Comparison of ENCODE assay signal across 9 cellular contexts in genomic region chr10:115417585-115418265, GRCh38.
DNase-seq lines count a peak whose midpoint lies in the region; ATAC-seq and TF ChIP-seq lines count a peak whose summit lies in the region.
"Had no signal": no experiment of that assay in that cellular context is flagged by ENCODE, and none has a peak within 500 bp of the region (broad histone marks: within the 10 kb centered on the region; RNA-seq: fewer than 3 reads in every experiment).

No MANE protein-coding gene starts in this region.

- TF ChIP-seq CTCF in choroid plexus epithelial cell (conservative IDR thresholded peaks at IDR 0.05; ENCODE audit: low read depth, low read length) (peak; percentile 96), osteocyte (IDR thresholded peaks at IDR 0.05) (peak; percentile 86)

- H3K27me3 Mint-ChIP-seq in osteocyte (ENCODE audit: unreplicated experiment), result no peaks in the 10 kb centered on the region
- no peaks in the 10 kb centered on the region for H3K27me3 Mint-ChIP-seq in activated naive CD4-positive, alpha-beta T cell treated with anti-CD3 and anti-CD28 coated beads, Interleukin-2, amount 10 ng/mL, durations not matched to agents 7 days and 5 days

- no peaks in the 10 kb centered on the region for H3K4me1 Mint-ChIP-seq in osteocyte (ENCODE audit: unreplicated experiment)
- no peaks in the 10 kb centered on the region for H3K4me1 Mint-ChIP-seq in activated naive CD4-positive, alpha-beta T cell treated with anti-CD3 and anti-CD28 coated beads, Interleukin-2, amount 10 ng/mL, durations not matched to agents 7 days and 5 days
- H3K4me1 Mint-ChIP-seq: naive B cell had no signal

- CTCF ChIA-PET in activated naive CD4-positive, alpha-beta T cell treated with anti-CD3 and anti-CD28 coated beads, Interleukin-2, amount 10 ng/mL, durations not matched to agents 7 days and 5 days (lab: Charles Lee), result no interaction called here

- peak; percentile 73 for ATAC-seq in GM18520 (IDR thresholded peaks at IDR 0.05; ENCODE audit: unreplicated experiment)
- peak; percentile 99 for ATAC-seq in HG02885 (IDR thresholded peaks at IDR 0.05; ENCODE audit: poor library complexity, unreplicated experiment)

- H3K4me3 ChIP-seq in choroid plexus epithelial cell (ENCODE audit: low read depth, low read length), result no peak overlapping the region

- H3K27ac Mint-ChIP-seq in osteocyte (ENCODE audit: unreplicated experiment), result no peak overlapping the region
- H3K27ac Mint-ChIP-seq in activated naive CD4-positive, alpha-beta T cell treated with anti-CD3 and anti-CD28 coated beads, Interleukin-2, amount 10 ng/mL, durations not matched to agents 7 days and 5 days, result no peak overlapping the region
- H3K27ac Mint-ChIP-seq: naive B cell had no signal

- H3K4me3 Mint-ChIP-seq in osteocyte (ENCODE audit: unreplicated experiment), result no peak overlapping the region
- H3K4me3 Mint-ChIP-seq in activated naive CD4-positive, alpha-beta T cell treated with anti-CD3 and anti-CD28 coated beads, Interleukin-2, amount 10 ng/mL, durations not matched to agents 7 days and 5 days, result no peak overlapping the region
- H3K4me3 Mint-ChIP-seq: naive B cell had no signal

- H3K36me3 Mint-ChIP-seq in osteocyte (ENCODE audit: unreplicated experiment), result no peaks in the 10 kb centered on the region
- no peaks in the 10 kb centered on the region for H3K36me3 Mint-ChIP-seq in activated naive CD4-positive, alpha-beta T cell treated with anti-CD3 and anti-CD28 coated beads, Interleukin-2, amount 10 ng/mL, durations not matched to agents 7 days and 5 days

- peak; percentile 1 for DNase-seq in CMK (ENCODE audit: low read depth)
- DNase-seq in NCI-H524 treated with DMSO at 0.1 percent for 48 hours (lab: John Stamatoyannopoulos, UW), result peak; percentile 4
- peak; percentile 82 for DNase-seq in choroid plexus epithelial cell (ENCODE audit: low read depth)
- no peak for DNase-seq in osteocyte (ENCODE audit: extremely low spot score, unreplicated experiment)
- no peak for DNase-seq in stimulated activated CD4-positive, alpha-beta T cell treated with anti-CD3 and anti-CD28 coated beads, Interleukin-12 subunit alpha, Interleukin-12 subunit beta, amount 100 ng/mL, for 4 hours
- DNase-seq in activated naive CD4-positive, alpha-beta T cell treated with anti-CD3 and anti-CD28 coated beads, Interleukin-2, amount 10 ng/mL, durations not matched to agents 7 days and 5 days, result no peak
- DNase-seq: naive B cell had no signal

- H3K9me3 Mint-ChIP-seq in osteocyte (ENCODE audit: unreplicated experiment), result no peaks in the 10 kb centered on the region
- H3K9me3 Mint-ChIP-seq in activated naive CD4-positive, alpha-beta T cell treated with anti-CD3 and anti-CD28 coated beads, Interleukin-2, amount 10 ng/mL, durations not matched to agents 7 days and 5 days, result peaks cover 9% of the 10 kb centered on the region

Comparison
In these comparisons a context has a peak if more than half of its experiments do, and no peak if none do; other contexts are left out.
1. DNase-seq: peak in CMK (single experiment), NCI-H524 treated with DMSO at 0.1 percent for 48 hours (single experiment) and choroid plexus epithelial cell (single experiment); none in osteocyte (single experiment), stimulated activated CD4-positive, alpha-beta T cell treated with anti-CD3 and anti-CD28 coated beads, Interleukin-12 subunit alpha, Interleukin-12 subunit beta, amount 100 ng/mL, for 4 hours (single experiment) and activated naive CD4-positive, alpha-beta T cell treated with anti-CD3 and anti-CD28 coated beads, Interleukin-2, amount 10 ng/mL, durations not matched to agents 7 days and 5 days (single experiment).